Comparison of ENCODE assay signal across 25 cellular contexts in the genomic region with DNA sequence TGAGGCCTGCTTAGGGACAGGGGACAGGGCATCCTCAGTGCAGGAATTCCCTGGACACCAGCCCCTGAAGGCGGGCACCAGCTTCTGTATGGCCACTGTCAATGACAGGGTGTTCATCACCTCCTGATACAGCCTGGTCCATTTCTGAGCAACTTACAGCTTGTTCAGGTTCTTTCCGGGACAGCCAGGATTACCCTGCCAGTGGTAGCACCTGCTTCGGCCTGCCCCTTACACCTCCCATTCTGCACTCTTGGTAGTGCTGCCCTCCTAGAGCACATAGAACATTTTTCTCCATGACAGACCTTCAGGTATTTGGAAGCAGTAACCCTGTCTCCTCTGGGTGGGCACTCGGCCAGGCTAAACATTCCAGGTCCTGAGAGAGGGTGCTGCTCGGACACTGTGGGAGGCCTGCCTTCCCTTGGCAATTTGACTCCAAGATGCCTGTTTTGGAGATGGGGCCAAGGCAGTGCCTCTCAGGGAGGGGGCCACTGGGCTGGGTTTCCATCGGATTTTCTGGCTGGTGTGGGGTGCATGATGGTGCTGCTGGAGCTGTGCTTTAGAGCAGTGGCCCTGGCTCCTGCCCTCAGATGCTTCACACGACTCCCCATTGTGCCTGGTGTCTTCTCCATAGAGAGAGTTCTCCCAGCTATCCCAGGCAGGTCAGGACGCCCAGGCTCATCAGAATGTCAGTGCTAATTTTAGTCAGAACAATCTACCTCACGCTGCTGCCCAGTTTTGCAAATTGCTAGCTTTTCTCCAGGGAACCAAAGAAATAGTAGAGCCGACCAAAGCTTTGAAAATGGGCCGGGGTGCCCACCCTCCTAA. TPM values are rescaled to one million over a fixed set of nuclear protein-coding genes. Genes with fewer than 3 reads are reported as not detected.
DNase-seq lines count a peak whose midpoint lies in the region; ATAC-seq, FAIRE-seq and TF ChIP-seq lines count a peak whose summit lies in the region.
"Had no signal": no experiment of that assay in that cellular context is flagged by ENCODE, and none has a peak within 500 bp of the region (broad histone marks: within the 10 kb centered on the region; RNA-seq: fewer than 3 reads in every experiment).

No MANE protein-coding gene starts in this region.

- FAIRE-seq in H54 (lab: Jason Lieb, UNC) = no peak
- FAIRE-seq: colon, GM19239, islet of Langerhans, K562 had no signal

- H3K4me1 ChIP-seq in heart left ventricle = peaks cover 0 to 40% (median 13%) of the 10 kb centered on the region in 12 donors

- peak overlapping the region; percentile 45 for H3K27ac Mint-ChIP-seq in chondrocyte (ENCODE audit: unreplicated experiment)
- H3K27ac Mint-ChIP-seq: activated T-helper 17 cell treated with anti-CD3 and anti-CD28 coated beads, Interleukin-2, amount 50 U/mL, for 72 hours; stimulated activated effector memory CD8-positive, alpha-beta T cell treated with anti-CD3 and anti-CD28 coated beads, Interleukin-12 subunit alpha, Interleukin-12 subunit beta, amount 100 ng/mL, for 72 hours had no signal

- H3K36me3 ChIP-seq in heart left ventricle = peaks cover 0 to 3% (median 0%) of the 10 kb centered on the region in 9 donors
- H3K36me3 ChIP-seq: BLaER1 treated with 17β-estradiol and CSF1 and Interleukin-3, amounts not matched to agents 10 nM and 100 nM; tibial artery had no signal

- no peak for TF ChIP-seq CTCF in heart left ventricle (IDR thresholded peaks at IDR 0.05)
- TF ChIP-seq CTCF in chondrocyte (IDR thresholded peaks at IDR 0.05) = no peak

- no peaks in the 10 kb centered on the region for H3K9me3 ChIP-seq in heart left ventricle
- H3K9me3 ChIP-seq: BLaER1 treated with 17β-estradiol and CSF1 and Interleukin-3, amounts not matched to agents 10 nM and 100 nM; tibial artery had no signal

- DNase-seq in heart left ventricle (no peak), Right ventricle myocardium superior (no peak), chondrocyte (ENCODE audit: low spot score) (peak; percentile 47), kidney glomerular epithelial cell (lab: John Stamatoyannopoulos, UW) (peak; percentile 86), H54 (ENCODE audit: insufficient read length, low spot score) (no peak)
- DNase-seq: 8988T, DMS79 treated with DMSO at 0.1 percent for 48 hours, NCI-H2107, NCI-H774, occipital lobe, T-helper 1 cell, tibial artery had no signal

- no peaks in the 10 kb centered on the region for H3K9me3 Mint-ChIP-seq in chondrocyte (ENCODE audit: low read depth)
- H3K9me3 Mint-ChIP-seq: activated T-helper 17 cell treated with anti-CD3 and anti-CD28 coated beads, Interleukin-2, amount 50 U/mL, for 72 hours; stimulated activated effector memory CD8-positive, alpha-beta T cell treated with anti-CD3 and anti-CD28 coated beads, Interleukin-12 subunit alpha, Interleukin-12 subunit beta, amount 100 ng/mL, for 72 hours had no signal

- 47 to 75% (median 62%) methylated on average over 11 of the region's 11 CpGs for WGBS in heart left ventricle, 4 donors

- H3K27me3 Mint-ChIP-seq in chondrocyte (ENCODE audit: low read depth) = no peaks in the 10 kb centered on the region
- H3K27me3 Mint-ChIP-seq: activated T-helper 17 cell treated with anti-CD3 and anti-CD28 coated beads, Interleukin-2, amount 50 U/mL, for 72 hours had no signal

- TF ChIP-seq POLR2A in heart left ventricle (IDR thresholded peaks at IDR 0.05) = no peak
- TF ChIP-seq POLR2A in H54 (IDR thresholded peaks at IDR 0.05; ENCODE audit: low read depth, low read length) = no peak

- peaks cover 2% of the 10 kb centered on the region for H3K36me3 Mint-ChIP-seq in chondrocyte (ENCODE audit: low read depth)

- intact Hi-C loops in heart left ventricle (cut with DNase I) = no loop called here
- intact Hi-C loops in Right ventricle myocardium superior (cut with DNase I) = no loop called here

- H3K4me3 ChIP-seq in heart left ventricle = peak overlapping the region in 1 of 12 donors; percentile 49
- H3K4me3 ChIP-seq: BLaER1 treated with 17β-estradiol and CSF1 and Interleukin-3, amounts not matched to agents 10 nM and 100 nM; K562; tibial artery had no signal

- peak overlapping the region; percentile 31 for H3K4me3 Mint-ChIP-seq in chondrocyte (ENCODE audit: unreplicated experiment)
- H3K4me3 Mint-ChIP-seq: activated T-helper 17 cell treated with anti-CD3 and anti-CD28 coated beads, Interleukin-2, amount 50 U/mL, for 72 hours; stimulated activated effector memory CD8-positive, alpha-beta T cell treated with anti-CD3 and anti-CD28 coated beads, Interleukin-12 subunit alpha, Interleukin-12 subunit beta, amount 100 ng/mL, for 72 hours had no signal

- H3K27me3 ChIP-seq in heart left ventricle = peaks cover 0 to 20% (median 5%) of the 10 kb centered on the region in 9 donors
- H3K27me3 ChIP-seq: BLaER1 treated with 17β-estradiol and CSF1 and Interleukin-3, amounts not matched to agents 10 nM and 100 nM had no signal

- ATAC-seq in heart left ventricle (peak in 2 of 4 donors; percentile 13), Right ventricle myocardium superior (ENCODE audit: poor library complexity) (no peak), GM19452 (IDR thresholded peaks at IDR 0.05; ENCODE audit: unreplicated experiment) (no peak), HG02852 (IDR thresholded peaks at IDR 0.05; ENCODE audit: unreplicated experiment) (no peak), HG03039 (IDR thresholded peaks at IDR 0.05; ENCODE audit: unreplicated experiment) (no peak)
- ATAC-seq: activated T-helper 17 cell treated with anti-CD3 and anti-CD28 coated beads, Interleukin-2, amount 50 U/mL, for 72 hours; K562; stimulated activated effector memory CD8-positive, alpha-beta T cell treated with anti-CD3 and anti-CD28 coated beads, Interleukin-12 subunit alpha, Interleukin-12 subunit beta, amount 100 ng/mL, for 72 hours had no signal

- H3K27ac ChIP-seq in heart left ventricle = peak overlapping the region in 7 of 12 donors; percentile 17 to 66 (median 32)
- H3K27ac ChIP-seq: BLaER1 treated with 17β-estradiol and CSF1 and Interleukin-3, amounts not matched to agents 10 nM and 100 nM; epithelial cell of prostate; tibial artery had no signal

- H3K4me1 Mint-ChIP-seq in chondrocyte (ENCODE audit: low read depth) = peaks cover 36% of the 10 kb centered on the region

RNA-seq across cellular contexts. Expression of a gene that starts 1.2 kb away (rescaled TPM):
- 1 to 10 TPM in 8 of 9 donors, under 1 TPM in 1; 0.96 to 4.9 (median 2.4) TPM for total RNA-seq in heart left ventricle
- 1 to 10 TPM in 1 of 2 donors, under 1 TPM in 1; 0.08 to 1.1 TPM for polyA plus RNA-seq in heart left ventricle
- 0.73 TPM for total RNA-seq in Right ventricle myocardium superior
- total RNA-seq in chondrocyte = 1.1 to 2.0 TPM (median 1.8 TPM) in 3 replicates
- total RNA-seq: K562, RPMI7951 had no signal
- polyA plus RNA-seq: K562 had no signal

RNA-seq across cellular contexts. Expression of a gene that starts 4.4 kb away (rescaled TPM):
- total RNA-seq in heart left ventricle (10 to 100 TPM; 69.8 to 92.9 (median 79.6) TPM), Right ventricle myocardium superior (61.2 TPM), chondrocyte (142 to 169 TPM (median 143 TPM) in 3 replicates)
- 100 to 1,000 TPM in 1 of 2 donors, 10 to 100 TPM in 1; 43.5 to 106 TPM for polyA plus RNA-seq in heart left ventricle

RNA-seq across cellular contexts. Expression of a gene that starts 21.5 kb away (rescaled TPM):
- total RNA-seq in heart left ventricle (under 1 TPM in 2 of 9 donors, not detected in 7; 0.35 to 0.91 TPM), Right ventricle myocardium superior (not detected), chondrocyte (0.44 TPM in 1 of 3 replicates, not detected in the others)
- polyA plus RNA-seq in heart left ventricle = under 1 TPM in 1 of 2 donors, not detected in 1; 0.12 TPM
- total RNA-seq: activated CD8-positive, alpha-beta memory T cell treated with anti-CD3 and anti-CD28 coated beads for 36 hours; occipital lobe had no signal

RNA-seq across cellular contexts. Expression of a gene that starts 22.3 kb away (rescaled TPM):
- total RNA-seq in heart left ventricle (100 to 1,000 TPM in 3 of 9 donors, 10 to 100 TPM in 6; 39.2 to 151 (median 90.4) TPM), Right ventricle myocardium superior (46.5 TPM), chondrocyte (74.4 to 90.7 TPM (median 85.7 TPM) in 3 replicates)
- 10 to 100 TPM; 30.6 to 40.2 TPM for polyA plus RNA-seq in heart left ventricle

RNA-seq across cellular contexts. Expression of a gene that starts 35.9 kb away (rescaled TPM):
- total RNA-seq in heart left ventricle = 1 to 10 TPM in 3 of 9 donors, under 1 TPM in 1, not detected in 5; 0.87 to 8.3 (median 2.3) TPM
- polyA plus RNA-seq in heart left ventricle = 1 to 10 TPM in 1 of 2 donors, not detected in 1; 6.3 TPM
- not detected for total RNA-seq in Right ventricle myocardium superior
- total RNA-seq in chondrocyte = not detected in 3 replicates
- total RNA-seq: activated CD8-positive, alpha-beta memory T cell treated with anti-CD3 and anti-CD28 coated beads for 36 hours; K562; occipital lobe had no signal
- polyA plus RNA-seq: K562 had no signal

Comparison
In these comparisons a context has a peak if more than half of its experiments do, and no peak if none do; other contexts are left out.
1. DNase-seq: peak in chondrocyte (single experiment) and kidney glomerular epithelial cell (single experiment); none in heart left ventricle (0 of 5), Right ventricle myocardium superior (single experiment) and H54 (single experiment).